14 cellular contexts compared by ENCODE assay signal in genomic region chr12:505221-505620, GRCh38. TPM values are rescaled to one million over a fixed set of nuclear protein-coding genes. Genes with fewer than 3 reads are reported as not detected.
DNase-seq lines count a peak whose midpoint lies in the region; ATAC-seq and TF ChIP-seq lines count a peak whose summit lies in the region.
"Had no signal": no experiment of that assay in that cellular context is flagged by ENCODE, and none has a peak within 500 bp of the region (broad histone marks: within the 10 kb centered on the region; RNA-seq: fewer than 3 reads in every experiment).

No MANE protein-coding gene starts in this region.

- H3K36me3 Mint-ChIP-seq in endodermal cell (ENCODE audit: low read depth), result peaks cover 26% of the 10 kb centered on the region
- H3K36me3 Mint-ChIP-seq: CD8-positive, alpha-beta T cell had no signal

- no peak overlapping the region for H3K4me3 Mint-ChIP-seq in endodermal cell
- H3K4me3 Mint-ChIP-seq: B cell; CD8-positive, alpha-beta T cell had no signal

- no peak for ATAC-seq in GM19463 (IDR thresholded peaks at IDR 0.05; ENCODE audit: unreplicated experiment)
- ATAC-seq: CD8-positive, alpha-beta T cell had no signal

- H3K4me3 ChIP-seq in H7 (ENCODE audit: insufficient read depth, low read depth, low read length) (no peak overlapping the region), endodermal cell (ENCODE audit: low read length) (no peak overlapping the region), mucosa of rectum (ENCODE audit: low read length in 2 of 2) (no peak overlapping the region), stomach (no peak overlapping the region)
- H3K4me3 ChIP-seq: BLaER1 treated with 17β-estradiol and CSF1 and Interleukin-3, amounts not matched to agents 10 nM and 100 nM had no signal

- intact Hi-C loops in stomach (cut with DNase I; ENCODE audit: low total_unique reads), result no loop called here

- H3K27ac Mint-ChIP-seq in endodermal cell, result no peak overlapping the region
- H3K27ac Mint-ChIP-seq: B cell; CD8-positive, alpha-beta T cell had no signal

- H3K9me3 ChIP-seq in endodermal cell (ENCODE audit: control insufficient read depth, low read length) (peaks cover 4% of the 10 kb centered on the region), mucosa of rectum (ENCODE audit: control insufficient read depth in 2 of 2, low read length in 2 of 2) (no peaks in the 10 kb centered on the region), stomach (no peaks in the 10 kb centered on the region)
- H3K9me3 ChIP-seq: BLaER1 treated with 17β-estradiol and CSF1 and Interleukin-3, amounts not matched to agents 10 nM and 100 nM had no signal

- DNase-seq in H7 (peak; percentile 7), endodermal cell (peak; percentile 38), stomach (peak; percentile 17), NCI-H526 treated with DMSO at 0.1 percent for 48 hours (lab: John Stamatoyannopoulos, UW) (no peak)
- no peak for DNase-seq in central memory CD4-positive, alpha-beta T cell
- DNase-seq: CD8-positive, alpha-beta T cell; DMS 273 treated with DMSO at 0.1 percent for 48 hours; DMS53; HCEC 1CT had no signal

- TF ChIP-seq CTCF in endodermal cell (conservative IDR thresholded peaks at IDR 0.05) (no peak), stomach (IDR thresholded peaks at IDR 0.05) (no peak)

- H3K27me3 ChIP-seq in H7 (ENCODE audit: control insufficient read depth, insufficient read depth, low read length), result no peaks in the 10 kb centered on the region
- H3K27me3 ChIP-seq in endodermal cell (ENCODE audit: control insufficient read depth, insufficient read depth, low read length, poor library complexity, severe bottlenecking), result no peaks in the 10 kb centered on the region
- peaks cover 0 to 2% of the 10 kb centered on the region in 2 donors for H3K27me3 ChIP-seq in mucosa of rectum (ENCODE audit: control insufficient read depth in 2 of 2, insufficient read depth in 2 of 2, low read length in 2 of 2)
- H3K27me3 ChIP-seq in stomach, result no peaks in the 10 kb centered on the region
- H3K27me3 ChIP-seq: BLaER1 treated with 17β-estradiol and CSF1 and Interleukin-3, amounts not matched to agents 10 nM and 100 nM had no signal

- H3K36me3 ChIP-seq in H7 (replicated peaks; ENCODE audit: control insufficient read depth, insufficient read depth, low read length) (no peaks in the 10 kb centered on the region), endodermal cell (ENCODE audit: control insufficient read depth, insufficient read depth, low read length) (peaks cover 17% of the 10 kb centered on the region), mucosa of rectum (ENCODE audit: control insufficient read depth in 2 of 2, insufficient read depth in 2 of 2, low read length in 2 of 2) (no peaks in the 10 kb centered on the region), stomach (no peaks in the 10 kb centered on the region)
- H3K36me3 ChIP-seq: BLaER1 treated with 17β-estradiol and CSF1 and Interleukin-3, amounts not matched to agents 10 nM and 100 nM had no signal

- no peak for TF ChIP-seq POLR2A in stomach (IDR thresholded peaks at IDR 0.05)

- H3K4me1 Mint-ChIP-seq in endodermal cell, result peaks cover 80% of the 10 kb centered on the region
- H3K4me1 Mint-ChIP-seq: B cell had no signal

- no peaks in the 10 kb centered on the region for H3K27me3 Mint-ChIP-seq in endodermal cell (ENCODE audit: insufficient read depth)

- no peak for TF ChIP-seq EP300 in stomach (IDR thresholded peaks at IDR 0.05)

- H3K27ac ChIP-seq in endodermal cell (ENCODE audit: low read depth, low read length), result no peak overlapping the region
- H3K27ac ChIP-seq in mucosa of rectum (ENCODE audit: low read depth in 2 of 2, low read length in 2 of 2), result peak overlapping the region; percentile 38 to 39
- peak overlapping the region in 3 of 5 donors; percentile 49 to 94 (median 81) for H3K27ac ChIP-seq in stomach
- H3K27ac ChIP-seq: BLaER1 treated with 17β-estradiol and CSF1 and Interleukin-3, amounts not matched to agents 10 nM and 100 nM; HL-60 had no signal

- no peak overlapping the region for H3K9ac ChIP-seq in endodermal cell (ENCODE audit: extremely low read depth, low read length, poor library complexity, severe bottlenecking)
- H3K9ac ChIP-seq in mucosa of rectum (ENCODE audit: low read depth in 1 of 2, low read length in 2 of 2), result no peak overlapping the region
- H3K9ac ChIP-seq: BLaER1 treated with 17β-estradiol and CSF1 and Interleukin-3, amounts not matched to agents 10 nM and 100 nM had no signal

- peaks cover 50% of the 10 kb centered on the region for H3K4me1 ChIP-seq in endodermal cell (ENCODE audit: control insufficient read depth, insufficient read depth, low read length)
- H3K4me1 ChIP-seq in mucosa of rectum (ENCODE audit: control insufficient read depth in 2 of 2, insufficient read depth in 2 of 2, low read length in 2 of 2), result peaks cover 46 to 75% of the 10 kb centered on the region in 2 donors
- H3K4me1 ChIP-seq in stomach, result peaks cover 40 to 56% (median 46%) of the 10 kb centered on the region in 4 donors

- 90 to 97% methylated on average over 2 to 4 of the region's 4 CpGs for WGBS in endodermal cell (ENCODE audit: insufficient coverage in 1 of 2, insufficient read length in 1 of 2), 2 experiments
- 88 to 97% (median 90%) methylated on average over 4 of the region's 4 CpGs for WGBS in stomach, 5 donors

- H3K9me3 Mint-ChIP-seq in endodermal cell, result no peaks in the 10 kb centered on the region
- H3K9me3 Mint-ChIP-seq: CD8-positive, alpha-beta T cell had no signal

RNA-seq across cellular contexts. Expression of gene B4GALNT3, which starts 45.5 kb away (rescaled TPM):
- 10.9 and 15.5 TPM in 2 replicates for total RNA-seq in H7 (2014; rRNA removed; shearing (Covaris generic))
- total RNA-seq in endodermal cell (100 to 1,000 TPM in 1 of 2 donors, 10 to 100 TPM in 1; 61.5 to 155 TPM), stomach (100 to 1,000 TPM in 3 of 5 donors, 10 to 100 TPM in 2; 63.2 to 332 (median 246) TPM)
- polyA plus RNA-seq in endodermal cell (2013, experiment 1 of 2), result 13.3 TPM
- 15.9 TPM for polyA plus RNA-seq in endodermal cell (2013, experiment 2 of 2)
- polyA plus RNA-seq in stomach, result 10 to 100 TPM; 20.8 to 42.2 (median 37.7) TPM
- total RNA-seq: B cell had no signal

Comparison
In these comparisons a context has a peak if more than half of its experiments do, and no peak if none do; other contexts are left out.
1. DNase-seq: peak in H7 (single experiment), endodermal cell (single experiment) and stomach (single experiment); none in NCI-H526 treated with DMSO at 0.1 percent for 48 hours (single experiment) and central memory CD4-positive, alpha-beta T cell (single experiment).